8 cellular contexts compared by ENCODE assay signal in the genomic region with DNA sequence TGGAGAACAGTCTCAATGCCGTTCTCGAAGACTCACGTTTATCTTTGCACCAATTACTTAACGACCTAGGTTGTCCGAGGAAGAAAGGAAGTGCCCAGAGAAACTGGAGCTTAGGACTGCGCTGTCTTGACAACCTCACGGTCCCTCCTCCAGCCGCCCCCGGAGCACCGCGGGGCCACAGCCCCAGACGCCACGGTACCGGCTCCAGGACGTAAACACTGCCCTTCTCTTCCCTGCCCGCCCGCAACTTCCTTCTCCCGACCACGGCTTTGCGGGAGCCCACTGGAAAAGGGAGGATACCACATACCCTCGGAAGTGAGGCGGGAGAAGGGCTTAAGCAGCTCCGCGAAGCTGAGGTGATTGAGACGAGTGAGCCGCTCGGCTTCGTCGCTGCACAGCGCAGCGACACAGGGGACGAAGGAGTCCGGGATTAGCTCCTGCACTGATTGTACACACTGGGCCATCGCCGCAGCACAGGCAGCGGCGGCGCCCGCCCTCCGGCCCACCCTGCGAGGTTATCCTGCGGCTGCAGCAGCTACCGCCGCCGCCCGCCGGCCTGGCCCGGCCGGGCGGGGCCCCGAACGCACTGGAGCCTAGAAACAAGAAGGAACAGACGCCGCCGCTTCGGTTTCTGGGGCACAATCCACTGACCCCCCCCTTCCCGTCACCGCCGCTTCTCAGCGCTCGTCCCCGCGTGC. TPM values are rescaled to one million over a fixed set of nuclear protein-coding genes. Genes with fewer than 3 reads are reported as not detected.
DNase-seq lines count a peak whose midpoint lies in the region; ATAC-seq and TF ChIP-seq lines count a peak whose summit lies in the region.

No MANE protein-coding gene starts in this region.

- peaks cover 0 to 13% (median 6%) of the 10 kb centered on the region in 4 donors for H3K4me1 ChIP-seq in right lobe of liver

- peaks cover 54% of the 10 kb centered on the region for H3K79me2 ChIP-seq in SU-DHL-6 (ENCODE audit: insufficient read depth, low read length)

- H3K4me2 ChIP-seq in SU-DHL-6 (ENCODE audit: low read depth, low read length, poor library complexity, severe bottlenecking) = peak overlapping the region; percentile 84

- H3K27ac ChIP-seq in SU-DHL-6 (ENCODE audit: low read depth, low read length) = peak overlapping the region; percentile 72
- H3K27ac ChIP-seq in coronary artery = peak overlapping the region; percentile 92 to 93
- peak overlapping the region; percentile 77 to 84 (median 83) for H3K27ac ChIP-seq in right lobe of liver

- WGBS in right lobe of liver (ENCODE audit: insufficient coverage, low coverage, low lambda C conversion rate, missing lambda C conversion rate) = 0% methylated on average over 18 of the region's 63 CpGs

- ATAC-seq in GM21360 (IDR thresholded peaks at IDR 0.05; ENCODE audit: unreplicated experiment) (peak; percentile 36), right lobe of liver (peak; percentile 42 to 57 (median 54))

- peak overlapping the region; percentile 88 for H2AFZ ChIP-seq in SU-DHL-6 (ENCODE audit: low read depth, low read length, severe bottlenecking)

- TF ChIP-seq CTCF in SU-DHL-6 (IDR thresholded peaks at IDR 0.05; ENCODE audit: insufficient read depth, low read length, poor library complexity, severe bottlenecking) (no peak), coronary artery (IDR thresholded peaks at IDR 0.05) (no peak), right lobe of liver (IDR thresholded peaks at IDR 0.05) (no peak)

- DNase-seq in Daoy (ENCODE audit: low read depth) (peak; percentile 32), HK-2 (ENCODE audit: unreplicated experiment) (peak; percentile 33), coronary artery (ENCODE audit: low spot score) (peak; percentile 77), right lobe of liver (peak; percentile 54 to 71 (median 56)), ureter (ENCODE audit: low spot score) (no peak)
- peak in 2 of 3 donors; percentile 1 to 21 for DNase-seq in stimulated activated CD4-positive, alpha-beta T cell treated with anti-CD3 and anti-CD28 coated beads, TNF-alpha, amount 100 ng/mL, for 48 hours (ENCODE audit: low read depth in 3 of 3)

- H3K4me3 ChIP-seq in SU-DHL-6 (ENCODE audit: insufficient read depth, low read length, poor library complexity, severe bottlenecking) = peak overlapping the region; percentile 77
- peak overlapping the region; percentile 97 for H3K4me3 ChIP-seq in coronary artery
- H3K4me3 ChIP-seq in right lobe of liver = peak overlapping the region; percentile 70 to 85 (median 78)

- H3K9me3 ChIP-seq in SU-DHL-6 (ENCODE audit: insufficient read depth, low read length) = no peaks in the 10 kb centered on the region
- no peaks in the 10 kb centered on the region for H3K9me3 ChIP-seq in right lobe of liver

- intact Hi-C loops in right lobe of liver (cut with DNase I) = no loop called here

- H4K20me1 ChIP-seq in SU-DHL-6 (ENCODE audit: low read depth, low read length) = no peaks in the 10 kb centered on the region; the same call in 1 of the 2 replicates

- H3K36me3 ChIP-seq in SU-DHL-6 (ENCODE audit: low read length) (no peaks in the 10 kb centered on the region), right lobe of liver (no peaks in the 10 kb centered on the region)

- H3K9ac ChIP-seq in SU-DHL-6 (ENCODE audit: low read length) = peak overlapping the region; percentile 76

- H3K9me2 ChIP-seq in SU-DHL-6 (replicated peaks; ENCODE audit: insufficient read depth, low read length) = no peaks in the 10 kb centered on the region

- H3F3A ChIP-seq in SU-DHL-6 (ENCODE audit: insufficient read depth) = peaks cover 10% of the 10 kb centered on the region

- H3K27me3 ChIP-seq in SU-DHL-6 (ENCODE audit: low read length) (no peaks in the 10 kb centered on the region), right lobe of liver (no peaks in the 10 kb centered on the region)

- no peak for TF ChIP-seq POLR2A in right lobe of liver (IDR thresholded peaks at IDR 0.05)

RNA-seq across cellular contexts. Expression of a gene that starts 0.5 kb away (rescaled TPM):
- total RNA-seq in Daoy (2014; rRNA removed; shearing (Covaris generic)) = 19.3 and 23.2 TPM in 2 replicates
- total RNA-seq in right lobe of liver (10 to 100 TPM; 25.7 to 37.3 (median 29.5) TPM), ureter (75.5 TPM)
